Comparison of ENCODE assay signal across 18 cellular contexts in the genomic region with DNA sequence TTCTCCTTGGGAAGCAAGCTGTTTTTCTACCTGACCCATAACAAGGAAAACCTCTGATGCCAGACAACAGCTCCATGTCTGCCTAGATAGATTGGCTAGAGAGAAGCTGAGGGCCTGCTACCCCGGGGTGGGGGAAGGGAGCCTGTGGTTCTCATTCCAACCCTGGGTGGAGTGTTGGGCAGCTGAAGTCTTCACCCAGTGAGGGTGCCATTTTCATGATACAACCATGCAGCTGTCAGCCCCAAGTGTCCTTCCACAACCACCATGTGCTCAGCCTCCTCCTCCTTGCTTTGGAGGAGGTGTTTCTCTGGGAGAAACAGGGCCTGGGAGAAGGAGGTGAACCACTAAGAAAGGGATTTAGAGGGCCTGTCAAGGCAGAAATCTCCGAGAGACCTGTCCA.
DNase-seq lines count a peak whose midpoint lies in the region; ATAC-seq and TF ChIP-seq lines count a peak whose summit lies in the region.
"Had no signal": no experiment of that assay in that cellular context is flagged by ENCODE, and none has a peak within 500 bp of the region (broad histone marks: within the 10 kb centered on the region; RNA-seq: fewer than 3 reads in every experiment).

No MANE protein-coding gene starts in this region.

- H3K27me3 Mint-ChIP-seq in endodermal cell (ENCODE audit: insufficient read depth) (peaks cover 74% of the 10 kb centered on the region), osteocyte (ENCODE audit: unreplicated experiment) (no peaks in the 10 kb centered on the region)
- H3K27me3 Mint-ChIP-seq: CD4-positive, CD25-positive, alpha-beta regulatory T cell had no signal

- H3K36me3 ChIP-seq in endodermal cell (ENCODE audit: control insufficient read depth, insufficient read depth, low read length): no peaks in the 10 kb centered on the region
- H3K36me3 ChIP-seq: BLaER1, HAP-1 had no signal

- no peaks in the 10 kb centered on the region for H3K4me1 ChIP-seq in endodermal cell (ENCODE audit: control insufficient read depth, insufficient read depth, low read length)
- H3K4me1 ChIP-seq: BLaER1, Caco-2, HAP-1 had no signal

- ATAC-seq in HG02884 (IDR thresholded peaks at IDR 0.05; ENCODE audit: unreplicated experiment): no peak
- ATAC-seq: CD8-positive, alpha-beta T cell had no signal

- H3K27ac ChIP-seq in endodermal cell (ENCODE audit: low read depth, low read length): no peak overlapping the region
- H3K27ac ChIP-seq: 22Rv1, BLaER1, C4-2B had no signal

- 77% methylated on average over 2 of the region's 2 CpGs; no CpG with 5 or more reads in 1 of the 2 experiments for WGBS in endodermal cell (ENCODE audit: insufficient coverage in 1 of 2, insufficient read length in 1 of 2), 2 experiments

- TF ChIP-seq CTCF in endodermal cell (conservative IDR thresholded peaks at IDR 0.05): no peak
- TF ChIP-seq CTCF in osteocyte (IDR thresholded peaks at IDR 0.05): no peak

- no peak overlapping the region for H3K9ac ChIP-seq in endodermal cell (ENCODE audit: extremely low read depth, low read length, poor library complexity, severe bottlenecking)
- H3K9ac ChIP-seq: BLaER1 had no signal

- peaks cover 19% of the 10 kb centered on the region for H3K4me1 Mint-ChIP-seq in endodermal cell
- H3K4me1 Mint-ChIP-seq in osteocyte (ENCODE audit: unreplicated experiment): no peaks in the 10 kb centered on the region
- H3K4me1 Mint-ChIP-seq: B cell; CD4-positive, CD25-positive, alpha-beta regulatory T cell had no signal

- H3K4me3 ChIP-seq in endodermal cell (ENCODE audit: low read length): no peak overlapping the region
- H3K4me3 ChIP-seq: BLaER1, HAP-1 had no signal

- DNase-seq in LHCN-M2 (ENCODE audit: low read depth): peak; percentile 26
- peak; percentile 36 for DNase-seq in endodermal cell
- peak; percentile 68 for DNase-seq in osteocyte (ENCODE audit: extremely low spot score, unreplicated experiment)
- no peak for DNase-seq in nucleus accumbens (lab: John Stamatoyannopoulos, UW)
- DNase-seq in stimulated activated naive CD4-positive, alpha-beta T cell (lab: John Stamatoyannopoulos, UW): no peak
- DNase-seq: Caco-2; CD4-positive, CD25-positive, alpha-beta regulatory T cell; CD8-positive, alpha-beta T cell; DMS153; DND-41; GOT3; HFFc6 had no signal

- H3K9me3 Mint-ChIP-seq in endodermal cell: peaks cover 5% of the 10 kb centered on the region
- H3K9me3 Mint-ChIP-seq in osteocyte (ENCODE audit: unreplicated experiment): peaks cover 13% of the 10 kb centered on the region

- no peaks in the 10 kb centered on the region for H3K36me3 Mint-ChIP-seq in endodermal cell (ENCODE audit: low read depth)
- H3K36me3 Mint-ChIP-seq in osteocyte (ENCODE audit: unreplicated experiment): no peaks in the 10 kb centered on the region
- H3K36me3 Mint-ChIP-seq: CD4-positive, CD25-positive, alpha-beta regulatory T cell; CD8-positive, alpha-beta T cell had no signal

- H3K27ac Mint-ChIP-seq in endodermal cell (no peak overlapping the region), osteocyte (ENCODE audit: unreplicated experiment) (no peak overlapping the region)
- H3K27ac Mint-ChIP-seq: B cell; CD8-positive, alpha-beta T cell; HFFc6 had no signal

- H3K9me3 ChIP-seq in endodermal cell (ENCODE audit: control insufficient read depth, low read length): peaks cover 3% of the 10 kb centered on the region
- H3K9me3 ChIP-seq: BLaER1, Caco-2, HAP-1 had no signal

- peaks cover 55% of the 10 kb centered on the region for H3K27me3 ChIP-seq in endodermal cell (ENCODE audit: control insufficient read depth, insufficient read depth, low read length, poor library complexity, severe bottlenecking)
- H3K27me3 ChIP-seq: BLaER1 had no signal

- H3K4me3 Mint-ChIP-seq in endodermal cell (no peak overlapping the region), osteocyte (ENCODE audit: unreplicated experiment) (no peak overlapping the region)
- H3K4me3 Mint-ChIP-seq: B cell; CD4-positive, CD25-positive, alpha-beta regulatory T cell; CD8-positive, alpha-beta T cell; HFFc6 had no signal

Comparison
In these comparisons a context has a peak if more than half of its experiments do, and no peak if none do; other contexts are left out.
1. DNase-seq: peak in LHCN-M2 (single experiment), endodermal cell (single experiment) and osteocyte (single experiment); none in nucleus accumbens (0 of 56) and stimulated activated naive CD4-positive, alpha-beta T cell (0 of 6).